ENCODE assay signal across 8 cellular contexts in the genomic region with DNA sequence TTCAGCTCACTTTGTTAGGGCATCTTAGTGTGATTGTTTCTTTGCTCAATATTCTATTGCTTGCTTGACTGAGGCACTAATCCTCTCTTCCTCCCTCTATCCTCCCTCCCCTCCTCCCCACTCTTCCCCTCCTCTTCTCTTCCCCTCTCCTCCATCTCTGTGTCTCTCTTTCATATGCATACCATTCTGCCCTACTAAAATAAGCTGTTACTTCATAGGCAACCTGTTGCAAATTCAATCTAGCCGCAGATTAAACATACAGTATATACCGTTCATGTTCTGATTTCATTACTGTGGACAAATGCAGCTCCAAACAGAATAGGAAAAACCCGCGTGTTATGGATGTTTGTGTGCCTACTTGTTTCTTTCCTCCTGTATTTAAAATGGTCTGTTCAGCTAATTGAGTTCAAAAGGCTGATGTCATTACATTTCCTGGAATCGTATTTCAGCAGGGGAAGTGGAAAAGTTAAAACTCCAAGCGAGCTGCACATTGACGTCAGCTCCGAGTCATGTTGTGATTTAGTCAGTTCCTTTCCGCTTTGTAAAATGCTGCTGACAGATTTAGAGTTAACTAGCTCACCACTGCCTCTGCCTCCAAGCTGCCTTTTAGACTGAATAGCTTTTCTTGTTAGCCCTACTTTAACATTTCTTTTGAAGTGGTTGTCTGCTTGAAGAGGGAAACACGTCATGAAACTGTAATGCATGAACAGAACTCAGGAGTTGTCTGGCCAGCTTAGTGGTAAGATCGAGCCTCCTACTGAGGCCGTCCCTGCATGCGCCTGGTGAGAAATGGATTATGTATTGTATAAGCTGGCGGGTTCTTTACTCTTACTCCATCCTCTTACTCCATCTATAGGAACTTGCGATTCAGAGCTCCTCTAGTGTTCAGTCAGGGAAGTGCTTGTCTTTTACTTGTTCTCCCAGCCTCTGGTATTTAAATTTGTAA.
DNase-seq lines count a peak whose midpoint lies in the region; ATAC-seq and TF ChIP-seq lines count a peak whose summit lies in the region.

No MANE protein-coding gene starts in this region.

- DNase-seq in NCI-H1105 (lab: John Stamatoyannopoulos, UW) (peak; percentile 39), T-helper 1 cell (peak; percentile 61 to 98 (median 78)), anterior cingulate cortex (lab: John Stamatoyannopoulos, UW) (peak in 31 of 58 donors; percentile 12 to 81 (median 48)), hepatic stellate cell (ENCODE audit: low spot score) (peak; percentile 60), retinal pigment epithelial cell (ENCODE audit: low read depth) (peak; percentile 96), GM19240 (ENCODE audit: insufficient read length, low spot score) (no peak)

- ATAC-seq in HG02642 (IDR thresholded peaks at IDR 0.05; ENCODE audit: poor library complexity, unreplicated experiment), result peak; percentile 97

- peak; percentile 83 for TF ChIP-seq CTCF in GM12873 (IDR thresholded peaks at IDR 0.05; ENCODE audit: insufficient read depth, low read depth, low read length, missing control alignments)
- TF ChIP-seq CTCF in retinal pigment epithelial cell (conservative IDR thresholded peaks at IDR 0.05; ENCODE audit: low read depth, low read length), result peak; percentile 87

- peak overlapping the region; percentile 56 for H3K4me3 ChIP-seq in retinal pigment epithelial cell (ENCODE audit: low read length)
